Comparison of ENCODE assay signal across 11 cellular contexts in genomic region chr4:71113294-71113693, GRCh38.
DNase-seq lines count a peak whose midpoint lies in the region; ATAC-seq and TF ChIP-seq lines count a peak whose summit lies in the region.
"Had no signal": no experiment of that assay in that cellular context is flagged by ENCODE, and none has a peak within 500 bp of the region (broad histone marks: within the 10 kb centered on the region; RNA-seq: fewer than 3 reads in every experiment).

No MANE protein-coding gene starts in this region.

- WGBS in heart right ventricle, 2 donors, result 93 to 98% methylated on average over 1 of the region's 1 CpG
- WGBS in lower leg skin, 2 donors, result 90 to 97% methylated on average over 1 of the region's 1 CpG

- H3K27ac ChIP-seq in cardiac muscle cell, result no peak overlapping the region
- no peak overlapping the region for H3K27ac ChIP-seq in heart right ventricle

- H3K27me3 ChIP-seq in cardiac muscle cell (no peaks in the 10 kb centered on the region), heart right ventricle (no peaks in the 10 kb centered on the region)

- intact Hi-C loops in heart right ventricle (cut with DNase I) (no loop called here), lower leg skin (cut with DNase I; ENCODE audit: low total_unique reads) (no loop called here)

- no peak for TF ChIP-seq POLR2A in lower leg skin (IDR thresholded peaks at IDR 0.05)

- no peak overlapping the region for H3K4me3 ChIP-seq in cardiac muscle cell
- no peak overlapping the region for H3K4me3 ChIP-seq in heart right ventricle
- no peak overlapping the region for H3K4me3 ChIP-seq in fibroblast of mammary gland (ENCODE audit: control insufficient read depth, low read depth, low read length)
- H3K4me3 ChIP-seq in lower leg skin (ENCODE audit: low read depth, poor library complexity, severe bottlenecking), result no peak overlapping the region

- no peak for DNase-seq in cardiac muscle cell (ENCODE audit: low read depth in 1 of 2, low spot score in 1 of 2)
- DNase-seq in heart right ventricle, result no peak
- peak; percentile 26 for DNase-seq in OCI-M1 (lab: John Stamatoyannopoulos, UW)
- no peak for DNase-seq in fibroblast of mammary gland (ENCODE audit: low read depth)
- DNase-seq in NCI-H2171 (lab: John Stamatoyannopoulos, UW), result no peak
- no peak for DNase-seq in lower leg skin (ENCODE audit: low spot score in 2 of 2)
- no peak for DNase-seq in foreskin melanocyte
- DNase-seq: activated naive CD4-positive, alpha-beta T cell treated with anti-CD3 and anti-CD28 coated beads, Interleukin-2, amount 10 ng/mL, durations not matched to agents 7 days and 5 days; immature natural killer cell; stimulated activated CD4-positive, alpha-beta T cell treated with anti-CD3 and anti-CD28 coated beads, Interleukin-2, amount 100 ng/mL, for 24 hours had no signal

- H3K9me3 ChIP-seq in cardiac muscle cell (ENCODE audit: low read depth) (no peaks in the 10 kb centered on the region), heart right ventricle (peaks cover 0 to 4% (median 0%) of the 10 kb centered on the region in 11 donors)

- H3K36me3 ChIP-seq in cardiac muscle cell (no peaks in the 10 kb centered on the region), heart right ventricle (no peaks in the 10 kb centered on the region)

- no peak for ATAC-seq in heart right ventricle
- ATAC-seq in GM18498 (IDR thresholded peaks at IDR 0.05; ENCODE audit: unreplicated experiment), result no peak

- peak; percentile 3 for TF ChIP-seq CTCF in cardiac muscle cell (IDR thresholded peaks at IDR 0.05; ENCODE audit: low read depth, low read length)
- no peak for TF ChIP-seq CTCF in heart right ventricle (IDR thresholded peaks at IDR 0.05)
- TF ChIP-seq CTCF in fibroblast of mammary gland (conservative IDR thresholded peaks at IDR 0.05; ENCODE audit: control insufficient read depth, insufficient read depth, low read depth, low read length), result peak; percentile 21
- TF ChIP-seq CTCF in lower leg skin (IDR thresholded peaks at IDR 0.05), result no peak

- H3K4me1 ChIP-seq in cardiac muscle cell (ENCODE audit: low read depth), result no peaks in the 10 kb centered on the region
- H3K4me1 ChIP-seq in heart right ventricle, result no peaks in the 10 kb centered on the region

Comparison
In these comparisons a context has a peak if more than half of its experiments do, and no peak if none do; other contexts are left out.
1. CTCF ChIP-seq: peak in cardiac muscle cell (single experiment) and fibroblast of mammary gland (single experiment); none in heart right ventricle (0 of 9) and lower leg skin (0 of 3).